ENCODE assay signal across 11 cellular contexts in the genomic region with DNA sequence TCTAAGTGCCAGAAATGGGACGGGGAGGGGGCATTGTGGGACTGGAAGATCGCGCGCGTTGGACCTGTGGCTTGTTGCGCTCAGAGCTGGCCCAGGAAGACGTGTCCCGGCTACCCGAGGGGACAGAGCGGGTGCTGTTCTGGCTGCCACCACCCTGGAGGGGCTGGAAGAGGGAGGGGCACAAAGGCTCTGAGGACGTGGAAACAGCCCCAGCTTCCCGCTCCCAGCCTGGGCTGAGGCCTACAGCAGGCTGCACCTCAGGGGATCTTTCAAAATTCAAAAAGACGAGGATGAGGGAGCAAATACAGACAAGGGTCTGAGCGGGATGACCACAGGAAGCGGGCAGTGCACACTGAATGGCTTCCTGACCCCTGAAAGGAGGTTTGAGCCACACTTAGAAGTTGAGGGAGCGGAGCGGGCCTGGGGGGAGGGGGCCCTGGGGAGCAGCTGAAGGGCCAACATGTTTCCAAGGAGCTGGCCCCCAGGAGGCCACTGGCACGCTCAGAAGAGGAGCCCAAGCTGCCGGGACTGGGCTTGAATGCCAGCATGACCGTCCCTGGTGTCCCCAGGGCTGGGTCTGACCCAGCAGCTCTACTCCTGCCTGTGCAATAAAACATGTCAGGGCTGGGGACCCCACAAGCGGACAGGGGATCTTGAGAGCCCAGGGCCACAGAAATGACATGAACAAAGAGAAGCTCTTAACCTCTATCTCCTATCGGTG. TPM values are rescaled to one million over a fixed set of nuclear protein-coding genes. Genes with fewer than 3 reads are reported as not detected.
DNase-seq lines count a peak whose midpoint lies in the region; ATAC-seq, FAIRE-seq and TF ChIP-seq lines count a peak whose summit lies in the region.
"Had no signal": no experiment of that assay in that cellular context is flagged by ENCODE, and none has a peak within 500 bp of the region (broad histone marks: within the 10 kb centered on the region; RNA-seq: fewer than 3 reads in every experiment).

No MANE protein-coding gene starts in this region.

- H3K4me3 Mint-ChIP-seq in WTC11 = peak overlapping the region; percentile 66

- peak overlapping the region; percentile 4 for H3K4me3 ChIP-seq in iPS-11a (ENCODE audit: low read depth, low read length)
- no peak overlapping the region for H3K4me3 ChIP-seq in OCI-LY7 (ENCODE audit: low read depth, low read length, poor library complexity, severe bottlenecking)

- BruUV-seq in OCI-LY7 (replicated peaks; lab: Mats Ljungman, UMichigan) = no TSS peak

- H3K9me3 ChIP-seq in OCI-LY7 (ENCODE audit: low read length) = no peaks in the 10 kb centered on the region

- H3K36me3 Mint-ChIP-seq in WTC11 = peaks cover 9% of the 10 kb centered on the region

- no peaks in the 10 kb centered on the region for H3K4me1 ChIP-seq in OCI-LY7 (ENCODE audit: insufficient read depth, low read length, poor library complexity, severe bottlenecking)

- in situ Hi-C loops in GM13976 (cut with MboI; ENCODE audit: low sequenced_read_pairs, unreplicated experiment) = no loop called here

- no peaks in the 10 kb centered on the region for H3K9me2 ChIP-seq in OCI-LY7 (ENCODE audit: insufficient read depth, low read length)

- H4K20me1 ChIP-seq in OCI-LY7 (ENCODE audit: insufficient read depth, low read length) = no peaks in the 10 kb centered on the region

- no peak overlapping the region for H3K27ac Mint-ChIP-seq in WTC11

- peaks cover 19% of the 10 kb centered on the region for H3K9me3 Mint-ChIP-seq in WTC11

- CTCF ChIA-PET in WTC11 (lab: Charles Lee) (interaction anchor here (0.8 to 2.8 kb wide), 3 partner anchors 19 to 117 kb away, joined by 3 to 16 read pairs (median 3); no protein-coding TSS in a partner anchor), OCI-LY7 (lab: Charles Lee; ENCODE audit: unreplicated experiment) (no interaction called here)

- peaks cover 6% of the 10 kb centered on the region for H3K4me1 Mint-ChIP-seq in WTC11

- intact Hi-C loops in OCI-LY7 (cut with micrococcal nuclease; ENCODE audit: unreplicated experiment) = no loop called here

- no peaks in the 10 kb centered on the region for H3K79me2 ChIP-seq in OCI-LY7 (ENCODE audit: insufficient read depth, low read depth, low read length)

- H3K36me3 ChIP-seq in OCI-LY7 (ENCODE audit: insufficient read depth, low read length) = no peaks in the 10 kb centered on the region

- POLR2A ChIA-PET in WTC11 (lab: Charles Lee) = interaction anchor here (0.8 to 0.9 kb wide), 2 partner anchors 10 to 19 kb away, joined by 4 to 6 read pairs; no protein-coding TSS in a partner anchor
- POLR2A ChIA-PET in OCI-LY7 (lab: Charles Lee) = interaction anchor here (0.5 to 1.0 kb wide), 2 partner anchors 138 to 236 kb away, joined by 3 to 4 read pairs; no protein-coding TSS in a partner anchor

- peak; percentile 6 for ATAC-seq in WTC11
- no peak for ATAC-seq in HG03469 (IDR thresholded peaks at IDR 0.05; ENCODE audit: unreplicated experiment)

- DNase-seq in GM13976 (ENCODE audit: low spot score) = peak; percentile 13
- DNase-seq in WTC11 (ENCODE audit: low spot score) = no peak
- DNase-seq in retina = peak; percentile 39
- no peak for DNase-seq in urothelium cell line (ENCODE audit: low spot score)
- no peak for DNase-seq in OCI-LY7 (ENCODE audit: low spot score)
- no peak for DNase-seq in NCI-H2107 treated with DMSO at 0.1 percent for 48 hours (lab: John Stamatoyannopoulos, UW; ENCODE audit: unreplicated experiment)
- DNase-seq: dorsolateral prefrontal cortex, NCI-H226 had no signal

- H3K27me3 Mint-ChIP-seq in WTC11 (ENCODE audit: low read depth) = peaks cover 54% of the 10 kb centered on the region

- TF ChIP-seq CTCF in GM13976 (IDR thresholded peaks at IDR 0.05; ENCODE audit: borderline replicate concordance, control extremely low read depth, extremely low read depth, insufficient read depth, missing control alignments) (no peak), WTC11 (IDR thresholded peaks at IDR 0.05) (no peak), OCI-LY7 (conservative IDR thresholded peaks at IDR 0.05; ENCODE audit: low read length) (no peak)

- H2AFZ ChIP-seq in OCI-LY7 (ENCODE audit: low read length) = no peak overlapping the region

- H3K4me2 ChIP-seq in OCI-LY7 (ENCODE audit: low read length) = no peak overlapping the region

- no peak for FAIRE-seq in urothelium cell line (lab: Jason Lieb, UNC)
- FAIRE-seq: G401.6 had no signal

- H3K27ac ChIP-seq in OCI-LY7 (ENCODE audit: low read depth, low read length, poor library complexity, severe bottlenecking) = no peak overlapping the region
- H3K27ac ChIP-seq: dorsolateral prefrontal cortex had no signal

TF ChIP-seq in WTC11, 78 proteins besides CTCF, POLR2A, EP300 and RAD21:
- TF ChIP-seq, protein P1, sequence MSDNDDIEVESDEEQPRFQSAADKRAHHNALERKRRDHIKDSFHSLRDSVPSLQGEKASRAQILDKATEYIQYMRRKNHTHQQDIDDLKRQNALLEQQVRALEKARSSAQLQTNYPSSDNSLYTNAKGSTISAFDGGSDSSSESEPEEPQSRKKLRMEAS (CRISPR knock-in tag; IDR thresholded peaks at IDR 0.05) = 0 out of 2 replicates have a peak, but pooled peaks have one; percentile 57
- no peak for TF ChIP-seq FOXJ3 (CRISPR knock-in tag; IDR thresholded peaks at IDR 0.05; ENCODE audit: borderline replicate concordance)
- no peak for TF ChIP-seq GTF2I (CRISPR knock-in tag; conservative IDR thresholded peaks at IDR 0.05)
- TF ChIP-seq RORB (CRISPR knock-in tag; IDR thresholded peaks at IDR 0.05) = no peak
- no peak for TF ChIP-seq ZBTB21 (CRISPR knock-in tag; IDR thresholded peaks at IDR 0.05; ENCODE audit: borderline replicate concordance)
- TF ChIP-seq EMX1 (CRISPR knock-in tag; IDR thresholded peaks at IDR 0.05) = no peak
- 0 out of 2 replicates have a peak, but pooled peaks have one; percentile 13 for TF ChIP-seq NR1H2 (CRISPR knock-in tag; IDR thresholded peaks at IDR 0.05)
- no peak for TF ChIP-seq CREB1 (CRISPR knock-in tag; IDR thresholded peaks at IDR 0.05)
- TF ChIP-seq MYBL2 (CRISPR knock-in tag; IDR thresholded peaks at IDR 0.05) = no peak
- TF ChIP-seq JUN (CRISPR knock-in tag; IDR thresholded peaks at IDR 0.05) = no peak
- TF ChIP-seq GRHL2 (CRISPR knock-in tag; IDR thresholded peaks at IDR 0.05; ENCODE audit: insufficient replicate concordance, severe bottlenecking) = no peak
- TF ChIP-seq ZNF317 (CRISPR knock-in tag; IDR thresholded peaks at IDR 0.05; ENCODE audit: borderline replicate concordance, low read depth) = no peak
- peak; percentile 0; the same call in 1 of the 2 replicates for TF ChIP-seq ZNF121 (CRISPR knock-in tag; IDR thresholded peaks at IDR 0.05)
TF ChIP-seq in WTC11: peak in this region for 3.

RNA-seq across cellular contexts. Expression of gene OXT, which starts 1.3 kb away (rescaled TPM):
- not detected in 3 replicates for total RNA-seq in WTC11 (2021)
- not detected in 2 replicates for total RNA-seq in OCI-LY7 (2014; rRNA removed; shearing (Covaris generic))
- total RNA-seq in OCI-LY7 (2022) = not detected in 2 replicates

RNA-seq across cellular contexts. Expression of gene AVP, which starts 11.8 kb away (rescaled TPM):
- 0.32 to 0.50 TPM (median 0.34 TPM) in 3 replicates for total RNA-seq in WTC11 (2021)
- total RNA-seq in OCI-LY7 (2014; rRNA removed; shearing (Covaris generic)) = not detected in 2 replicates
- not detected in 2 replicates for total RNA-seq in OCI-LY7 (2022)

RNA-seq across cellular contexts. Expression of gene MRPS26, which starts 26.8 kb away (rescaled TPM):
- total RNA-seq in WTC11 (2021) (105 to 111 TPM (median 110 TPM) in 3 replicates), OCI-LY7 (2022) (73.2 and 73.3 TPM in 2 replicates)
- total RNA-seq in OCI-LY7 (2014; rRNA removed; shearing (Covaris generic)) = 78.1 and 85.8 TPM in 2 replicates

RNA-seq across cellular contexts. Expression of gene GNRH2, which starts 29.3 kb away (rescaled TPM):
- total RNA-seq in WTC11 (2021) = 0.44 to 1.1 TPM (median 0.50 TPM) in 3 replicates
- 0.44 and 0.98 TPM in 2 replicates for total RNA-seq in OCI-LY7 (2014; rRNA removed; shearing (Covaris generic))
- 0.61 and 1.1 TPM in 2 replicates for total RNA-seq in OCI-LY7 (2022)

Comparison
In these comparisons a context has a peak if more than half of its experiments do, and no peak if none do; other contexts are left out.
1. DNase-seq: peak in GM13976 (single experiment) and retina (single experiment); none in WTC11 (single experiment), urothelium cell line (single experiment), OCI-LY7 (single experiment) and NCI-H2107 treated with DMSO at 0.1 percent for 48 hours (single experiment).